In the genomic region with DNA sequence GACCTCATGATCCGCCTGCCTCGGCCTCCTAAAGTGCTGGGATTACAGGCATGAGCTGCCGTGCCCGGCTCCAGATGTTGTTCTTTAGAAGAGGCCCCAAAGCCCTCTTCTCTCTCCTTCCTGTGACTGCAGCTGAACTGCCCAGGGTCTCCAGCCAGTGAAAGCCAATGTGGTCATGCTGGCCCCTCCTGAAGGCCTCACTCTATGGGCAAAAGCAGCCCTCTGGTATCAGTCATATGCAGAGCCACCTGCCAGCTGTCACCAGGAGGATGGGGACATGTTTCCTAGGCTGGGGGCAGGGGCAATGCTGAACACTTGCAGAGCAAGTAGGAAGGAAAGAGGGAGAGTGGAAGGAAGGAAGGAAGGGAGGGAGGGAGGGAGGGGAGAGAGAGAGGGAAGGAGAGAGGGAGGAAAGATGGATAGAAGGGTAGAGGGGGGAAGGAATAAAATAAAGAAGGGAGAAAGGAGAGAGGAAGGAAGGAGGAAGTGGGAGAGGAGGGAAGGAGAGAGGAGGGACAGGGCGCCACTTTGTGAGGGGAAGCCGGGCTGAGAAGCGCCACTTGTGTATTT, we compare ENCODE assay signal across 9 cellular contexts. TPM values are rescaled to one million over a fixed set of nuclear protein-coding genes. Genes with fewer than 3 reads are reported as not detected.
DNase-seq lines count a peak whose midpoint lies in the region; ATAC-seq, FAIRE-seq and TF ChIP-seq lines count a peak whose summit lies in the region.
"Had no signal": no experiment of that assay in that cellular context is flagged by ENCODE, and none has a peak within 500 bp of the region (broad histone marks: within the 10 kb centered on the region; RNA-seq: fewer than 3 reads in every experiment).

No MANE protein-coding gene starts in this region.

- no peak overlapping the region for H2AFZ ChIP-seq in H1 (ENCODE audit: low read length)

- H3K9me3 ChIP-seq in H1 (ENCODE audit: insufficient read depth in 2 of 2, low read depth in 1 of 2, low read length in 1 of 2) = no peaks in the 10 kb centered on the region
- H3K9me3 ChIP-seq in ovary = no peaks in the 10 kb centered on the region
- H3K9me3 ChIP-seq in mucosa of descending colon = no peaks in the 10 kb centered on the region

- no peaks in the 10 kb centered on the region for H3K9me3 Mint-ChIP-seq in CD14-positive monocyte
- H3K9me3 Mint-ChIP-seq: activated naive CD4-positive, alpha-beta T cell treated with anti-CD3 and anti-CD28 coated beads, Interleukin-2, amount 50 U/mL, for 24 hours had no signal

- no peak overlapping the region for H3K4ac ChIP-seq in H1 (replicated peaks; ENCODE audit: insufficient read length, low read depth, low read length)

- no peak for TF ChIP-seq RAD21 in H1 (IDR thresholded peaks at IDR 0.05 in 1 of 2, conservative IDR thresholded peaks at IDR 0.05 in 1 of 2; ENCODE audit: low read depth in 2 of 2, low read length in 2 of 2)

- no peak overlapping the region for H3K23ac ChIP-seq in H1 (ENCODE audit: insufficient read length)

- intact Hi-C loops in CD14-positive monocyte (cut with micrococcal nuclease) = no loop called here
- intact Hi-C loops in ovary (cut with DNase I) = loop anchor here in 1 of 4 donors (2.0 kb wide), 1 partner anchor 17 kb away; no protein-coding TSS in a partner anchor
- intact Hi-C loops in mucosa of descending colon (cut with DNase I, micrococcal nuclease) = no loop called here

- no peaks in the 10 kb centered on the region for H4K20me1 ChIP-seq in H1 (replicated peaks in 1 of 2; ENCODE audit: control insufficient read depth in 1 of 2, insufficient read depth in 2 of 2, low read length in 2 of 2)

- H2AK5ac ChIP-seq in H1 (ENCODE audit: low read depth, low read length) = 0 out of 2 replicates have a peak overlapping the region, but pooled peaks have one; percentile 40

- H3K18ac ChIP-seq in H1 (ENCODE audit: extremely low read depth, low read length) = no peak overlapping the region

- peaks cover 33% of the 10 kb centered on the region for H3K4me1 Mint-ChIP-seq in CD14-positive monocyte

- TF ChIP-seq CTCF in CD14-positive monocyte (IDR thresholded peaks at IDR 0.05) (no peak), NB4 (IDR thresholded peaks at IDR 0.05; ENCODE audit: low read depth, low read length) (no peak), H1 (IDR thresholded peaks at IDR 0.05; ENCODE audit: control extremely low read depth in 1 of 3, insufficient read depth in 1 of 3, low read depth in 1 of 3, low read length in 3 of 3) (no peak), ovary (IDR thresholded peaks at IDR 0.05) (no peak), mucosa of descending colon (IDR thresholded peaks at IDR 0.05) (no peak)

- TF ChIP-seq POLR2A in NB4 (IDR thresholded peaks at IDR 0.05; ENCODE audit: extremely low read depth, insufficient read length) (no peak), H1 (IDR thresholded peaks at IDR 0.05; ENCODE audit: control extremely low read depth in 1 of 2, low read depth in 2 of 2, low read length in 2 of 2) (no peak), ovary (IDR thresholded peaks at IDR 0.05) (no peak)

- no peak overlapping the region for H4K91ac ChIP-seq in H1 (replicated peaks; ENCODE audit: insufficient read length, low read length)

- no peaks in the 10 kb centered on the region for H3K79me1 ChIP-seq in H1 (ENCODE audit: low read depth, low read length)

- no peak overlapping the region for H3K14ac ChIP-seq in H1 (ENCODE audit: insufficient read length)

- ATAC-seq in GM18873 (IDR thresholded peaks at IDR 0.05; ENCODE audit: low FRiP score, unreplicated experiment) = no peak
- ATAC-seq in mucosa of descending colon = no peak
- ATAC-seq in HG03039 (IDR thresholded peaks at IDR 0.05; ENCODE audit: unreplicated experiment) = no peak

- 98% methylated on average over 6 of the region's 7 CpGs; no CpG with 5 or more reads in 1 of the 2 experiments for WGBS in H1 (ENCODE audit: extremely low coverage in 1 of 2, insufficient coverage in 1 of 2, insufficient read length in 1 of 2, insufficient replicate concordance in 2 of 2, low coverage in 1 of 2, low lambda C conversion rate in 2 of 2, missing lambda C conversion rate in 1 of 2), 2 experiments
- 33 to 47% (median 42%) methylated on average over 7 of the region's 7 CpGs for WGBS in ovary, 3 donors

- H3K23me2 ChIP-seq in H1 (ENCODE audit: low read depth, low read length) = peaks cover 2% of the 10 kb centered on the region; the same call in 1 of the 2 replicates

- H3K27me3 ChIP-seq in H1 (replicated peaks in 1 of 4; ENCODE audit: control insufficient read depth in 3 of 4, extremely low read depth in 1 of 4, insufficient read depth in 3 of 4, low read length in 3 of 4) = peaks cover 0 to 2% (median 0%) of the 10 kb centered on the region in 4 experiments; a peak in 1 of 7 replicates
- no peaks in the 10 kb centered on the region for H3K27me3 ChIP-seq in ovary

- H3K79me2 ChIP-seq in H1 (ENCODE audit: control insufficient read depth in 1 of 2, insufficient read depth in 2 of 2, low read length in 2 of 2) = no peaks in the 10 kb centered on the region

- peak overlapping the region; percentile 30 to 36; a peak in 2 of 4 replicates for H3K4me2 ChIP-seq in H1 (ENCODE audit: insufficient read depth in 1 of 2, low read depth in 2 of 2, low read length in 2 of 2)

- no peak overlapping the region for H2BK120ac ChIP-seq in H1 (replicated peaks; ENCODE audit: low read depth, low read length)

- CTCF ChIA-PET in H1 (lab: Charles Lee; ENCODE audit: partially characterized antibody) = interaction anchor here (1.0 to 3.3 kb wide), 3 partner anchors 12 to 97 kb away, joined by 4 to 24 read pairs (median 4); no protein-coding TSS in a partner anchor

- H3K27ac Mint-ChIP-seq in CD14-positive monocyte = peak overlapping the region in 6 of 7 donors; percentile 93 to 99 (median 97)

- no peak for FAIRE-seq in H1 (lab: Jason Lieb, UNC)

- POLR2A ChIA-PET in H1 (lab: Charles Lee; ENCODE audit: partially characterized antibody) = interaction anchor here (1.1 to 1.7 kb wide), 3 partner anchors 8 to 35 kb away, joined by 3 to 9 read pairs (median 3); no protein-coding TSS in a partner anchor

- H4K5ac ChIP-seq in H1 (ENCODE audit: insufficient read length, low read depth, low read length) = no peak overlapping the region

- H3K4me3 ChIP-seq in NB4 (ENCODE audit: low read depth, low read length) (no peak overlapping the region), H1 (ENCODE audit: extremely low read depth in 1 of 4, insufficient read depth in 2 of 4, low read depth in 3 of 4, low read length in 4 of 4) (no peak overlapping the region), ovary (peak overlapping the region; percentile 1), mucosa of descending colon (no peak overlapping the region)

- peaks cover 0 to 22% (median 2%) of the 10 kb centered on the region in 3 donors for H3K27me3 Mint-ChIP-seq in CD14-positive monocyte (ENCODE audit: low read depth in 3 of 3)
- H3K27me3 Mint-ChIP-seq: activated naive CD4-positive, alpha-beta T cell treated with anti-CD3 and anti-CD28 coated beads, Interleukin-2, amount 50 U/mL, for 24 hours had no signal

- no peak overlapping the region for H2BK20ac ChIP-seq in H1 (ENCODE audit: low read length)

- DNase-seq in CD14-positive monocyte (ENCODE audit: low spot score) = no peak
- peak; percentile 35 for DNase-seq in NB4 (ENCODE audit: low read depth)
- no peak for DNase-seq in H1 (ENCODE audit: low read depth in 1 of 2, low spot score in 2 of 2)
- DNase-seq in ovary = no peak
- DNase-seq in mucosa of descending colon = no peak
- DNase-seq in NCI-H1694 treated with DMSO at 0.1 percent for 48 hours (lab: John Stamatoyannopoulos, UW) = no peak

- H3K36me3 ChIP-seq in H1 (ENCODE audit: control insufficient read depth in 2 of 4, insufficient read depth in 4 of 4, low read length in 3 of 4) = no peaks in the 10 kb centered on the region
- no peaks in the 10 kb centered on the region for H3K36me3 ChIP-seq in ovary
- H3K36me3 ChIP-seq in mucosa of descending colon (ENCODE audit: low read depth) = no peaks in the 10 kb centered on the region

- H4K8ac ChIP-seq in H1 (ENCODE audit: extremely low read depth, insufficient read depth, low read length) = no peak overlapping the region

- no peak overlapping the region for H3K56ac ChIP-seq in H1 (replicated peaks; ENCODE audit: insufficient read length, low read depth, low read length)

- peaks cover 0 to 2% of the 10 kb centered on the region in 2 donors for H3K36me3 Mint-ChIP-seq in CD14-positive monocyte
- H3K36me3 Mint-ChIP-seq: activated naive CD4-positive, alpha-beta T cell treated with anti-CD3 and anti-CD28 coated beads, Interleukin-2, amount 50 U/mL, for 24 hours had no signal

- 0 out of 2 replicates have a peak overlapping the region, but pooled peaks have one; percentile 60 for H2BK12ac ChIP-seq in H1 (ENCODE audit: low read depth, low read length)

- TF ChIP-seq EP300 in H1 (IDR thresholded peaks at IDR 0.05; ENCODE audit: borderline replicate concordance in 1 of 2, low read depth in 2 of 2, low read length in 2 of 2) (no peak), ovary (IDR thresholded peaks at IDR 0.05) (no peak)

- H3K9ac ChIP-seq in H1 (replicated peaks in 1 of 4; ENCODE audit: extremely low read depth in 1 of 4, low read depth in 3 of 4, low read length in 3 of 4) = no peak overlapping the region

- peak overlapping the region; percentile 60; the same call in 1 of the 2 replicates for H2BK5ac ChIP-seq in H1 (ENCODE audit: low read depth, low read length)

- no peak overlapping the region for H2BK15ac ChIP-seq in H1 (ENCODE audit: low read length)

- peak overlapping the region; percentile 72 to 91 for H3K4me3 Mint-ChIP-seq in CD14-positive monocyte

- H3K27ac ChIP-seq in H1 (ENCODE audit: low read depth, low read length) (no peak overlapping the region), ovary (peak overlapping the region; percentile 23 to 80)

- H3K4me1 ChIP-seq in H1 (replicated peaks in 1 of 4; ENCODE audit: control insufficient read depth in 3 of 4, insufficient read depth in 4 of 4, low read length in 3 of 4) = peaks cover 0 to 26% (median 19%) of the 10 kb centered on the region in 4 experiments; a peak in 6 of 7 replicates
- H3K4me1 ChIP-seq in ovary (ENCODE audit: insufficient read depth) = peaks cover 4% of the 10 kb centered on the region
- H3K4me1 ChIP-seq in mucosa of descending colon (ENCODE audit: low read depth) = no peaks in the 10 kb centered on the region

RNA-seq across cellular contexts. Expression of a gene that starts 36.0 kb away (rescaled TPM):
- polyA plus RNA-seq in CD14-positive monocyte (100 to 1,000 TPM; 123 to 144 TPM), H1 (2011; rRNA removed) (10.1 and 15.2 TPM in 2 replicates), ovary (10 to 100 TPM; 21.9 to 69.5 TPM)
- total RNA-seq in H1 (2021; fragmentation: NEBNext Ultra II Directional; extraction: Animal tissue kit (Norgen Biotek cat#: 25700)) = 47.9 and 49.4 TPM in 2 replicates
- 13.5 TPM for polyA plus RNA-seq in H1 (2011; cell fraction: cytosol; rRNA removed)
- polyA plus RNA-seq in H1 (2011; cell fraction: nucleus; rRNA removed) = 33.4 TPM
- polyA plus RNA-seq in H1 (2012, experiment 1 of 2) = 13.7 to 17.9 TPM (median 15.6 TPM) in 4 replicates
- polyA plus RNA-seq in H1 (2012, experiment 2 of 2) = 21.7 TPM
- 28.0 TPM for polyA plus RNA-seq in H1 (2013, experiment 1 of 2)
- polyA plus RNA-seq in H1 (2013, experiment 2 of 2) = 27.0 TPM
- 7.3 and 11.0 TPM in 2 replicates for polyA minus RNA-seq in H1 (2011; rRNA and poly(A)+ RNA removed)
- polyA minus RNA-seq in H1 (2011; cell fraction: cytosol; rRNA and poly(A)+ RNA removed) = 17.7 TPM
- polyA minus RNA-seq in H1 (2011; cell fraction: nucleus; rRNA and poly(A)+ RNA removed) = 14.3 TPM
- total RNA-seq in ovary (100 to 1,000 TPM in 2 of 7 donors, 10 to 100 TPM in 5; 14.4 to 284 (median 56.5) TPM), mucosa of descending colon (10 to 100 TPM; 21.9 to 41.3 (median 23.2) TPM)

RNA-seq across cellular contexts. Expression of a gene that starts 54.5 kb away (rescaled TPM):
- polyA plus RNA-seq in CD14-positive monocyte = 10 to 100 TPM; 26.0 to 28.0 TPM
- total RNA-seq in H1 (2021; fragmentation: NEBNext Ultra II Directional; extraction: Animal tissue kit (Norgen Biotek cat#: 25700)) = 56.7 and 60.0 TPM in 2 replicates
- polyA plus RNA-seq in H1 (2011; rRNA removed) = 46.7 and 69.3 TPM in 2 replicates
- 69.5 TPM for polyA plus RNA-seq in H1 (2011; cell fraction: cytosol; rRNA removed)
- polyA plus RNA-seq in H1 (2011; cell fraction: nucleus; rRNA removed) = 180 TPM
- 38.8 to 53.2 TPM (median 48.6 TPM) in 4 replicates for polyA plus RNA-seq in H1 (2012, experiment 1 of 2)
- 42.4 TPM for polyA plus RNA-seq in H1 (2012, experiment 2 of 2)
- 34.5 TPM for polyA plus RNA-seq in H1 (2013, experiment 1 of 2)
- 33.4 TPM for polyA plus RNA-seq in H1 (2013, experiment 2 of 2)
- 49.7 and 65.7 TPM in 2 replicates for polyA minus RNA-seq in H1 (2011; rRNA and poly(A)+ RNA removed)
- 37.5 TPM for polyA minus RNA-seq in H1 (2011; cell fraction: cytosol; rRNA and poly(A)+ RNA removed)
- polyA minus RNA-seq in H1 (2011; cell fraction: nucleus; rRNA and poly(A)+ RNA removed) = 62.2 TPM
- 10 to 100 TPM; 27.2 to 50.2 (median 37.6) TPM for total RNA-seq in ovary
- polyA plus RNA-seq in ovary = 10 to 100 TPM; 13.5 to 28.7 TPM
- 10 to 100 TPM; 36.2 to 54.3 (median 48.8) TPM for total RNA-seq in mucosa of descending colon
